ENCODE assay signal across 25 cellular contexts in the genomic region with DNA sequence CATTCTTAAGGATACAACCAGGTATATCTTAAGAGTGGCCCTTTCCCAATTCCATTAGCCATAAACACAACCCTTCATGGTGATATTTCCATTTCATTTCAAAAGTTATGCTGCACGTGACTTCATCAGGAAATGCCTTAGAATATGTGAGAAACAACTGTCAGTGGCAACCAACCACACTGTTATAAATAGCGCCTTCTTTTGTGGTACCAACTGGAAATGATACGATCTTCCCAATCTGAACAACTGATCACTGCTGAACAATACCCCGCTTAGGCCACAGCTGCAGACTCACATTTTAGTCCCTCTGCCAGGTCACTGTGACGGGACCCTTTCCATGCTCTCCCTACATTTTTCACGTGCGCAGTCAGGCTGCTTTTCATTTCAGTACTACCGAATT.
"Had no signal": no experiment of that assay in that cellular context is flagged by ENCODE, and none has a peak within 500 bp of the region (broad histone marks: within the 10 kb centered on the region; RNA-seq: fewer than 3 reads in every experiment).

No MANE protein-coding gene starts in this region.

- ATAC-seq: body of pancreas, gastrocnemius medialis, left cardiac atrium, left ventricle myocardium superior, mucosa of descending colon, upper lobe of right lung had no signal

- H3K4me3 ChIP-seq: body of pancreas, coronary artery, dorsolateral prefrontal cortex, gastrocnemius medialis, hepatocyte, mucosa of descending colon, right atrium auricular region, suprapubic skin, tibial artery, upper lobe of right lung had no signal

- H3K27ac Mint-ChIP-seq: activated CD4-positive, alpha-beta memory T cell treated with anti-CD3 and anti-CD28 coated beads for 36 hours; activated naive CD8-positive, alpha-beta T cell had no signal

- H3K27me3 Mint-ChIP-seq: activated CD4-positive, alpha-beta memory T cell treated with anti-CD3 and anti-CD28 coated beads for 36 hours; activated naive CD8-positive, alpha-beta T cell; naive B cell had no signal

- H3K4me1 ChIP-seq: body of pancreas, gastrocnemius medialis, suprapubic skin, tibial artery, upper lobe of right lung had no signal

- H3K36me3 Mint-ChIP-seq: activated CD4-positive, alpha-beta memory T cell treated with anti-CD3 and anti-CD28 coated beads for 36 hours; activated naive CD8-positive, alpha-beta T cell had no signal

- DNase-seq: activated CD4-positive, alpha-beta memory T cell treated with anti-CD3 and anti-CD28 coated beads for 36 hours; activated CD4-positive, alpha-beta T cell treated with anti-CD3 and anti-CD28 coated beads for 4 hours; activated CD8-positive, alpha-beta memory T cell treated with anti-CD3 and anti-CD28 coated beads, Interleukin-2, amount 50 U/mL, for 4 hours; activated gamma-delta T cell treated with Interleukin-2 at 50 U/mL for 16 hours; activated T-cell treated with anti-CD3 and anti-CD28 coated beads, Interleukin-2, amount 50 U/mL, for 1 hour; aorta; body of pancreas; dorsolateral prefrontal cortex; effector memory CD4-positive, alpha-beta T cell; erythroblast; gastrocnemius medialis; left cardiac atrium; left ventricle myocardium superior; mucosa of descending colon; naive B cell; stimulated activated naive CD4-positive, alpha-beta T cell; T-helper 9 cell; tibial artery; upper lobe of right lung had no signal

- H3K9me3 ChIP-seq: body of pancreas, gastrocnemius medialis, mucosa of descending colon, right atrium auricular region, suprapubic skin, tibial artery, upper lobe of right lung had no signal

- H3K27ac ChIP-seq: body of pancreas, coronary artery, gastrocnemius medialis, hepatocyte, right atrium auricular region, suprapubic skin, tibial artery, upper lobe of right lung, VCaP had no signal

- H3K36me3 ChIP-seq: gastrocnemius medialis, right atrium auricular region, upper lobe of right lung had no signal

- H3K4me3 Mint-ChIP-seq: activated CD4-positive, alpha-beta memory T cell treated with anti-CD3 and anti-CD28 coated beads for 36 hours; activated naive CD8-positive, alpha-beta T cell had no signal

- H3K27me3 ChIP-seq: body of pancreas, gastrocnemius medialis, hepatocyte, right atrium auricular region, suprapubic skin, tibial artery, upper lobe of right lung had no signal

- H3K4me2 ChIP-seq: hepatocyte had no signal
